10 cellular contexts compared by ENCODE assay signal in genomic region chr14:77979666-77980351, GRCh38.
DNase-seq lines count a peak whose midpoint lies in the region; ATAC-seq and TF ChIP-seq lines count a peak whose summit lies in the region.
"Had no signal": no experiment of that assay in that cellular context is flagged by ENCODE, and none has a peak within 500 bp of the region (broad histone marks: within the 10 kb centered on the region; RNA-seq: fewer than 3 reads in every experiment).

No MANE protein-coding gene starts in this region.

- H3K9ac ChIP-seq in OCI-LY1 (ENCODE audit: low read length) (no peak overlapping the region), colonic mucosa (ENCODE audit: low read depth in 2 of 2, low read length in 2 of 2) (no peak overlapping the region)

- intact Hi-C loops in colonic mucosa (cut with DNase I) = no loop called here

- POLR2A ChIA-PET in activated CD4-positive, alpha-beta T cell treated with anti-CD3 and anti-CD28 coated beads, Interleukin-2, amount 10 ng/mL, durations not matched to agents 7 days and 5 days (lab: Charles Lee) = no interaction called here

- peaks cover 41% of the 10 kb centered on the region for H3K27me3 Mint-ChIP-seq in activated CD4-positive, alpha-beta T cell treated with anti-CD3 and anti-CD28 coated beads, Interleukin-2, amount 10 ng/mL, durations not matched to agents 7 days and 5 days
- H3K27me3 Mint-ChIP-seq in glutamatergic neuron (ENCODE audit: unreplicated experiment) = peaks cover 5% of the 10 kb centered on the region

- H3K4me3 Mint-ChIP-seq in activated CD4-positive, alpha-beta T cell treated with anti-CD3 and anti-CD28 coated beads, Interleukin-2, amount 10 ng/mL, durations not matched to agents 7 days and 5 days = peak overlapping the region; percentile 14
- H3K4me3 Mint-ChIP-seq in glutamatergic neuron (ENCODE audit: unreplicated experiment) = peak overlapping the region; percentile 65

- H3K36me3 Mint-ChIP-seq in activated CD4-positive, alpha-beta T cell treated with anti-CD3 and anti-CD28 coated beads, Interleukin-2, amount 10 ng/mL, durations not matched to agents 7 days and 5 days (ENCODE audit: low read depth) = no peaks in the 10 kb centered on the region
- no peaks in the 10 kb centered on the region for H3K36me3 Mint-ChIP-seq in glutamatergic neuron (ENCODE audit: unreplicated experiment)
- H3K36me3 Mint-ChIP-seq: CD4-positive, CD25-positive, alpha-beta regulatory T cell had no signal

- H3K27ac ChIP-seq in OCI-LY1 (ENCODE audit: low read depth, low read length, poor library complexity, severe bottlenecking) (no peak overlapping the region), colonic mucosa (no peak overlapping the region)

- no peaks in the 10 kb centered on the region for H3K9me3 ChIP-seq in OCI-LY1 (ENCODE audit: low read length)
- no peaks in the 10 kb centered on the region for H3K9me3 ChIP-seq in colonic mucosa

- H3K4me2 ChIP-seq in OCI-LY1 (ENCODE audit: low read length) = no peak overlapping the region

- H4K20me1 ChIP-seq in OCI-LY1 (ENCODE audit: insufficient read depth, low read length) = no peaks in the 10 kb centered on the region

- H3K4me1 ChIP-seq in OCI-LY1 (ENCODE audit: insufficient read depth, low read length, severe bottlenecking) (no peaks in the 10 kb centered on the region), colonic mucosa (no peaks in the 10 kb centered on the region)

- H3K79me2 ChIP-seq in OCI-LY1 (ENCODE audit: insufficient read depth, low read length) = no peaks in the 10 kb centered on the region

- no peak for DNase-seq in activated CD4-positive, alpha-beta T cell treated with anti-CD3 and anti-CD28 coated beads, Interleukin-2, amount 10 ng/mL, durations not matched to agents 7 days and 5 days
- DNase-seq in activated CD4-positive, alpha-beta T cell treated with anti-CD3 and anti-CD28 coated beads for 48 hours = no peak
- DNase-seq in glutamatergic neuron = no peak
- DNase-seq in superior temporal gyrus (ENCODE audit: extremely low spot score) = peak; percentile 68
- no peak for DNase-seq in colonic mucosa
- no peak for DNase-seq in T-helper 1 cell
- DNase-seq: CD4-positive, CD25-positive, alpha-beta regulatory T cell; MV-4-11 had no signal

- peaks cover 8% of the 10 kb centered on the region for H3K4me1 Mint-ChIP-seq in activated CD4-positive, alpha-beta T cell treated with anti-CD3 and anti-CD28 coated beads, Interleukin-2, amount 10 ng/mL, durations not matched to agents 7 days and 5 days
- peaks cover 2% of the 10 kb centered on the region for H3K4me1 Mint-ChIP-seq in glutamatergic neuron (ENCODE audit: low read depth, unreplicated experiment)

- no peak overlapping the region for H3K4me3 ChIP-seq in OCI-LY1 (ENCODE audit: low read depth, low read length, poor library complexity, severe bottlenecking)
- no peak overlapping the region for H3K4me3 ChIP-seq in colonic mucosa

- no peaks in the 10 kb centered on the region for H3K9me3 Mint-ChIP-seq in activated CD4-positive, alpha-beta T cell treated with anti-CD3 and anti-CD28 coated beads, Interleukin-2, amount 10 ng/mL, durations not matched to agents 7 days and 5 days
- H3K9me3 Mint-ChIP-seq in glutamatergic neuron (ENCODE audit: unreplicated experiment) = peaks cover 6% of the 10 kb centered on the region

- TF ChIP-seq CTCF in OCI-LY1 (IDR thresholded peaks at IDR 0.05; ENCODE audit: low read length) (peak; percentile 47), glutamatergic neuron (IDR thresholded peaks at IDR 0.05; ENCODE audit: partially characterized antibody, unreplicated experiment) (no peak), colonic mucosa (IDR thresholded peaks at IDR 0.05) (no peak)

- no peaks in the 10 kb centered on the region for H3F3A ChIP-seq in OCI-LY1 (ENCODE audit: insufficient read depth, low read length)

- CTCF ChIA-PET in activated CD4-positive, alpha-beta T cell treated with anti-CD3 and anti-CD28 coated beads, Interleukin-2, amount 10 ng/mL, durations not matched to agents 7 days and 5 days (lab: Charles Lee) = interaction anchor here (0.6 kb wide), 1 partner anchor 13 kb away, joined by 3 read pairs; no protein-coding TSS in a partner anchor

- H3K27me3 ChIP-seq in OCI-LY1 (ENCODE audit: insufficient read depth, low read length) (peaks cover 5% of the 10 kb centered on the region; the same call in 1 of the 2 replicates), colonic mucosa (no peaks in the 10 kb centered on the region)

- no peak for ATAC-seq in GM19463 (IDR thresholded peaks at IDR 0.05; ENCODE audit: unreplicated experiment)

- no peak overlapping the region for H3K27ac Mint-ChIP-seq in activated CD4-positive, alpha-beta T cell treated with anti-CD3 and anti-CD28 coated beads, Interleukin-2, amount 10 ng/mL, durations not matched to agents 7 days and 5 days
- H3K27ac Mint-ChIP-seq in glutamatergic neuron (ENCODE audit: unreplicated experiment) = no peak overlapping the region

- no peaks in the 10 kb centered on the region for H3K9me2 ChIP-seq in OCI-LY1 (ENCODE audit: low read depth, low read length)

- H3K36me3 ChIP-seq in OCI-LY1 (ENCODE audit: insufficient read depth, low read length) (no peaks in the 10 kb centered on the region), colonic mucosa (no peaks in the 10 kb centered on the region)

- H2AFZ ChIP-seq in OCI-LY1 (ENCODE audit: low read length) = no peak overlapping the region
